8 cellular contexts compared by ENCODE assay signal in genomic region chr22:43109921-43110443, GRCh38. TPM values are rescaled to one million over a fixed set of nuclear protein-coding genes. Genes with fewer than 3 reads are reported as not detected.
DNase-seq lines count a peak whose midpoint lies in the region; ATAC-seq and TF ChIP-seq lines count a peak whose summit lies in the region.

No MANE protein-coding gene starts in this region.

- ATAC-seq in psoas muscle: peak in 1 of 4 donors; percentile 35

- 3 to 5% (median 4%) methylated on average over 31 to 32 of the region's 32 CpGs for WGBS in psoas muscle, 3 donors

- H4K20me1 ChIP-seq in OCI-LY1 (ENCODE audit: insufficient read depth, low read length): no peaks in the 10 kb centered on the region

- 0 out of 2 replicates have a peak, but pooled peaks cover 3% of the 10 kb centered on the region for H3F3A ChIP-seq in OCI-LY1 (ENCODE audit: insufficient read depth, low read length)

- DNase-seq in epithelial cell of esophagus (ENCODE audit: low read depth) (no peak), psoas muscle (no peak), NCI-H524 treated with DMSO at 0.1 percent for 48 hours (lab: John Stamatoyannopoulos, UW) (no peak), NCI-H2171 (lab: John Stamatoyannopoulos, UW) (no peak), HT-29 (ENCODE audit: low spot score) (no peak), activated gamma-delta T cell (lab: John Stamatoyannopoulos, UW) (no peak)

- H3K27ac ChIP-seq in OCI-LY1 (ENCODE audit: low read depth, low read length, poor library complexity, severe bottlenecking) (no peak overlapping the region), psoas muscle (no peak overlapping the region)

- H3K36me3 ChIP-seq in OCI-LY1 (ENCODE audit: insufficient read depth, low read length) (peaks cover 12% of the 10 kb centered on the region), psoas muscle (ENCODE audit: insufficient read depth in 1 of 2, low read depth in 1 of 2) (no peaks in the 10 kb centered on the region)

- H3K79me2 ChIP-seq in OCI-LY1 (ENCODE audit: insufficient read depth, low read length): peaks cover 27% of the 10 kb centered on the region

- no peaks in the 10 kb centered on the region for H3K9me3 ChIP-seq in OCI-LY1 (ENCODE audit: low read length)
- no peaks in the 10 kb centered on the region for H3K9me3 ChIP-seq in psoas muscle

- peak overlapping the region; percentile 88 for H3K4me2 ChIP-seq in OCI-LY1 (ENCODE audit: low read length)

- peak overlapping the region; percentile 48; the same call in 1 of the 2 replicates for H3K9ac ChIP-seq in OCI-LY1 (ENCODE audit: low read length)

- no peak overlapping the region for H2AFZ ChIP-seq in OCI-LY1 (ENCODE audit: low read length)

- intact Hi-C loops in psoas muscle (cut with DNase I): no loop called here

- H3K27me3 ChIP-seq in OCI-LY1 (ENCODE audit: insufficient read depth, low read length): no peaks in the 10 kb centered on the region
- H3K27me3 ChIP-seq in psoas muscle (ENCODE audit: insufficient read depth in 3 of 3, low read length in 2 of 3): peaks cover 0 to 65% (median 17%) of the 10 kb centered on the region in 3 donors

- peak overlapping the region; percentile 11; the same call in 1 of the 2 replicates for H3K4me3 ChIP-seq in GM08714 (ENCODE audit: low read length)
- peak overlapping the region; percentile 86 for H3K4me3 ChIP-seq in OCI-LY1 (ENCODE audit: low read depth, low read length, poor library complexity, severe bottlenecking)
- H3K4me3 ChIP-seq in epithelial cell of esophagus (ENCODE audit: low read length): peak overlapping the region; percentile 59
- peak overlapping the region; percentile 71 for H3K4me3 ChIP-seq in psoas muscle

- H3K4me1 ChIP-seq in OCI-LY1 (ENCODE audit: insufficient read depth, low read length, severe bottlenecking) (peaks cover 41% of the 10 kb centered on the region), psoas muscle (peaks cover 12% of the 10 kb centered on the region)

- no peaks in the 10 kb centered on the region for H3K9me2 ChIP-seq in OCI-LY1 (ENCODE audit: low read depth, low read length)

- TF ChIP-seq CTCF in OCI-LY1 (IDR thresholded peaks at IDR 0.05; ENCODE audit: low read length): no peak
- no peak for TF ChIP-seq CTCF in epithelial cell of esophagus (IDR thresholded peaks at IDR 0.05; ENCODE audit: insufficient read depth, low read depth, low read length, missing control alignments)
- no peak for TF ChIP-seq CTCF in psoas muscle (IDR thresholded peaks at IDR 0.05)

RNA-seq across cellular contexts. Expression of gene BIK, which starts 0.6 kb away (rescaled TPM):
- not detected for total RNA-seq in psoas muscle
- polyA plus RNA-seq in psoas muscle: not detected
- 3.9 and 4.2 TPM in 2 replicates for total RNA-seq in HT-29 (2014; rRNA removed; shearing (Covaris generic))

RNA-seq across cellular contexts. Expression of gene TTLL1, which starts 20.8 kb away (rescaled TPM):
- 1 to 10 TPM; 1.2 to 3.0 (median 2.0) TPM for total RNA-seq in psoas muscle
- polyA plus RNA-seq in psoas muscle: 1 to 10 TPM; 1.9 to 4.9 (median 3.8) TPM
- 1.6 and 2.5 TPM in 2 replicates for total RNA-seq in HT-29 (2014; rRNA removed; shearing (Covaris generic))

RNA-seq across cellular contexts. Expression of gene MCAT, which starts 33.2 kb away (rescaled TPM):
- 10 to 100 TPM; 14.8 to 21.7 (median 16.9) TPM for total RNA-seq in psoas muscle
- polyA plus RNA-seq in psoas muscle: 10 to 100 TPM; 21.9 to 33.4 (median 23.4) TPM
- 40.9 and 43.1 TPM in 2 replicates for total RNA-seq in HT-29 (2014; rRNA removed; shearing (Covaris generic))

RNA-seq across cellular contexts. Expression of gene TSPO, which starts 41.4 kb away (rescaled TPM):
- total RNA-seq in psoas muscle: 10 to 100 TPM; 35.8 to 69.9 (median 59.5) TPM
- 100 to 1,000 TPM in 2 of 3 donors, 10 to 100 TPM in 1; 74.8 to 148 (median 101) TPM for polyA plus RNA-seq in psoas muscle
- 516 and 532 TPM in 2 replicates for total RNA-seq in HT-29 (2014; rRNA removed; shearing (Covaris generic))

Comparison
In these comparisons a context has a peak if more than half of its experiments do, and no peak if none do; other contexts are left out.
1. H3K4me3 ChIP-seq: peak in every context shown above with its lines; median percentile 86 in OCI-LY1; 71 in psoas muscle; 59 in epithelial cell of esophagus; 11 in GM08714.